8 cellular contexts compared by ENCODE assay signal in the genomic region with DNA sequence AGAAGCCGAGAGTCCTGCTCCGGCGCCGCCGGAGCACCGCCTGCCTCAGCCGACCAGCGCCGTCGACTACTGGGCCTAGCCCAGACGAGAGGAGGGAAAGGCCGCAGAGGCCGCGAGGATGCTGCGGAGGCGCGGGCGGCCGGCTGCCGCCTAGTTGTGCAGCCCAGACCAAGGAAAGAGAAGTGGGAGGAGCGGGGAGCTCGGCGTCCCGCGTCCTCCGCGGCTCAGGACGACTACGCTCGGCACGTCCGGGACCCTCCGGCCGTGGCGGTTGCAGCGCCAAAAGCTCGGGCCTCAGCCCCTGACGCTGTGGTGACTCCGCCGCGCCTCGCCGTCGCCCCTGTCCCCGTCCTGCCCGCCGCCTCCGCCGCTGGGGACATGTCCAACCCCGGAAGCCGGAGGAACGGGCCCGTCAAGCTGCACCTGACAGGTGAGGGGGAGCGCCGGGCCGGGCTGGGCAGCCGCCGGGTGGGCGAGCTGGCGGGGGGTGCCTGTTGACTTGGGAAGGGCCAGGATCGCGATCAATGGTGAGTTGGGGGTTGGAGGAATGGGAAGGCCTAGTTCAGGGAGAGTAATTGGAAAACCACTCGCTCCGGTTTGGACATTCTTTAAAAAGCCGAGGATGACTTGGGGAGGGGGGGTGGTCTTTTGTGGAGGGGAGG. TPM values are rescaled to one million over a fixed set of nuclear protein-coding genes. Genes with fewer than 3 reads are reported as not detected.
DNase-seq lines count a peak whose midpoint lies in the region; ATAC-seq and TF ChIP-seq lines count a peak whose summit lies in the region.

No MANE protein-coding gene starts in this region.

- H3K4me3 ChIP-seq in AG04449 (ENCODE audit: low read depth, low read length) (peak overlapping the region; percentile 49), mesodermal cell (ENCODE audit: extremely low read depth, insufficient read depth, low read length, poor library complexity, severe bottlenecking) (peak overlapping the region; percentile 39)

- H3K4me1 ChIP-seq in mesodermal cell (ENCODE audit: control insufficient read depth, insufficient read depth, low read length, poor library complexity, severe bottlenecking): no peaks in the 10 kb centered on the region

- WGBS in mesodermal cell (ENCODE audit: insufficient coverage in 2 of 2), 2 experiments: 2 to 3% methylated on average over 52 to 57 of the region's 65 CpGs

- H3K27ac ChIP-seq in epithelial cell of prostate: peak overlapping the region; percentile 38
- H3K27ac ChIP-seq in mesodermal cell (ENCODE audit: low read depth, low read length, severe bottlenecking): no peak overlapping the region

- CTCF ChIA-PET in AG04449 (lab: Yijun Ruan, JAX): interaction anchor here (1.1 to 2.4 kb wide), 3 partner anchors 21 to 215 kb away, joined by 3 to 12 read pairs (median 3); no protein-coding TSS in a partner anchor

- no peak for DNase-seq in AG04449 (ENCODE audit: low read depth, low spot score)
- DNase-seq in NCI-H2227 (lab: John Stamatoyannopoulos, UW; ENCODE audit: unreplicated experiment): peak; percentile 57
- peak; percentile 5 for DNase-seq in activated T-cell treated with anti-CD3 and anti-CD28 coated beads for 4 hours
- DNase-seq in epithelial cell of prostate (ENCODE audit: low read depth, low spot score): no peak
- DNase-seq in stimulated activated CD8-positive, alpha-beta memory T cell treated with anti-CD3 and anti-CD28 coated beads, Interleukin-12 subunit alpha, Interleukin-12 subunit beta, amount 100 ng/mL, for 4 hours (ENCODE audit: low read depth): peak; percentile 28
- DNase-seq in NAMALWA (ENCODE audit: low spot score): no peak

- POLR2A ChIA-PET in AG04449 (lab: Yijun Ruan, JAX): no interaction called here

- H3K36me3 ChIP-seq in mesodermal cell (ENCODE audit: control insufficient read depth, insufficient read depth, low read length): peaks cover 2% of the 10 kb centered on the region

- ATAC-seq in GM19372 (IDR thresholded peaks at IDR 0.05; ENCODE audit: low read depth, unreplicated experiment): peak; percentile 56

- no peak for TF ChIP-seq CTCF in AG04449 (IDR thresholded peaks at IDR 0.05; ENCODE audit: insufficient read depth, low read length, missing control alignments)

- H3K9me3 ChIP-seq in mesodermal cell (ENCODE audit: control insufficient read depth, low read length): peaks cover 4% of the 10 kb centered on the region

RNA-seq across cellular contexts. Expression of a gene that starts 37.7 kb away (rescaled TPM):
- polyA plus RNA-seq in mesodermal cell (2013, experiment 1 of 2): 12.7 TPM
- polyA plus RNA-seq in mesodermal cell (2013, experiment 2 of 2): 11.4 TPM

Comparison
In these comparisons a context has a peak if more than half of its experiments do, and no peak if none do; other contexts are left out.
1. DNase-seq: peak in NCI-H2227 (single experiment), activated T-cell treated with anti-CD3 and anti-CD28 coated beads for 4 hours (single experiment) and stimulated activated CD8-positive, alpha-beta memory T cell treated with anti-CD3 and anti-CD28 coated beads, Interleukin-12 subunit alpha, Interleukin-12 subunit beta, amount 100 ng/mL, for 4 hours (single experiment); none in AG04449 (single experiment), epithelial cell of prostate (single experiment) and NAMALWA (single experiment).